30 cellular contexts compared by ENCODE assay signal in genomic region chr4:133812954-133813353, GRCh38.
"Had no signal": no experiment of that assay in that cellular context is flagged by ENCODE, and none has a peak within 500 bp of the region (broad histone marks: within the 10 kb centered on the region; RNA-seq: fewer than 3 reads in every experiment).

No MANE protein-coding gene starts in this region.

- H3K4me1 ChIP-seq: parathyroid adenoma, psoas muscle, spleen, suprapubic skin, testis, tibial artery, upper lobe of left lung, vagina had no signal

- H3K4me2 ChIP-seq: neural progenitor cell, smooth muscle cell had no signal

- H3K36me3 ChIP-seq: neural progenitor cell, neutrophil, ovary, spleen, suprapubic skin, tibial artery, upper lobe of left lung, vagina had no signal

- DNase-seq: naive thymus-derived CD4-positive, alpha-beta T cell; natural killer cell; nucleus accumbens; ovary; psoas muscle; stimulated activated CD4-positive, alpha-beta T cell treated with anti-CD3 and anti-CD28 coated beads, Interleukin-12 subunit alpha, Interleukin-12 subunit beta, amount 100 ng/mL, for 4 hours; stimulated activated CD4-positive, alpha-beta T cell treated with anti-CD3 and anti-CD28 coated beads, Interleukin-1b, Interleukin-23, amount 100 ng/mL, for 48 hours; stimulated activated CD4-positive, alpha-beta T cell treated with anti-CD3 and anti-CD28 coated beads, Interleukin-4, amount 100 ng/mL, for 1 hour; stimulated activated CD4-positive, alpha-beta T cell treated with anti-CD3 and anti-CD28 coated beads, Interleukin-4, amount 100 ng/mL, for 4 hours; stimulated activated CD8-positive, alpha-beta memory T cell treated with anti-CD3 and anti-CD28 coated beads, Interleukin-4, amount 100 ng/mL, for 48 hours; stimulated activated naive CD4-positive, alpha-beta T cell; stimulated activated naive CD8-positive, alpha-beta T cell treated with anti-CD3 and anti-CD28 coated beads, Interleukin-15, amount 100 ng/mL, for 72 hours; stimulated activated naive CD8-positive, alpha-beta T cell treated with anti-CD3 and anti-CD28 coated beads, Interleukin-15, Interleukin-2, amounts not matched to agents 100 U/mL and 50 U/mL, for 24 hours; substantia nigra; testis; trophoblast cell; upper lobe of left lung had no signal

- H3K9ac ChIP-seq: neural progenitor cell, parathyroid adenoma had no signal

- H2AFZ ChIP-seq: parathyroid adenoma had no signal

- H3K27me3 ChIP-seq: neural progenitor cell, neutrophil, ovary, spleen, suprapubic skin, testis, tibial artery, upper lobe of left lung, vagina had no signal

- H3K79me2 ChIP-seq: parathyroid adenoma had no signal

- FAIRE-seq: urothelium cell line had no signal

- H3K27ac ChIP-seq: neural progenitor cell, neutrophil, ovary, parathyroid adenoma, psoas muscle, skin epidermis, spleen, suprapubic skin, testis, tibial artery, upper lobe of left lung, vagina had no signal

- H3K9me3 ChIP-seq: neutrophil, ovary, psoas muscle, testis, upper lobe of left lung, vagina had no signal

- ATAC-seq: naive thymus-derived CD4-positive, alpha-beta T cell; natural killer cell; psoas muscle; right cardiac atrium; sciatic nerve; stimulated activated memory B cell treated with anti-CD40 and anti-IgM and Interleukin-4, amounts not matched to agents 10 μg/mL and 1 μg/mL and 100 μg/mL, for 72 hours; stimulated activated naive CD8-positive, alpha-beta T cell treated with anti-CD3 and anti-CD28 coated beads, Interleukin-15, amount 100 ng/mL, for 72 hours; stimulated activated naive CD8-positive, alpha-beta T cell treated with anti-CD3 and anti-CD28 coated beads, Interleukin-15, Interleukin-2, amounts not matched to agents 100 U/mL and 50 U/mL, for 24 hours had no signal

- H3K4me3 ChIP-seq: neural progenitor cell, ovary, psoas muscle, skin epidermis, smooth muscle cell, spleen, suprapubic skin, testis, tibial artery, upper lobe of left lung, vagina had no signal
